8 cellular contexts compared by ENCODE assay signal in the genomic region with DNA sequence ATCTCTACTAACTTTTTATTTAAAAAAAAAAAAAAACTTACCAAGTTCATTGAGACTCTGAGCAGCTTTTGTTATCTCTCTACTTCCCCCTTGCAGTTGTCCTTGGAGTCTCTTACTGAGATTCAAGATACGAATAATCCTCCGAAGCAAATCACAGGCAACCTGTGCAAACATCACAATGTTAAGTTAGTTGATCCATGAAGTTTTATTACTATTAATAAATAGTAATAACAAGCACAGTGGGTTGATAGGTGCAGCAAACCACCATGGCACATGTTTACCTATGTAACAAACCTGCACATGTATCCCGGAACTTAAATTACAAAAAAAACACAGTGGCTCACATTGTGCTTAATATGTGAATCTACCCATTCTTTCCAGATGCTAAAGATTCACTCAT. TPM values are rescaled to one million over a fixed set of nuclear protein-coding genes. Genes with fewer than 3 reads are reported as not detected.
"Had no signal": no experiment of that assay in that cellular context is flagged by ENCODE, and none has a peak within 500 bp of the region (broad histone marks: within the 10 kb centered on the region; RNA-seq: fewer than 3 reads in every experiment).

No MANE protein-coding gene starts in this region.

- DNase-seq: GM23248, GOT3, H7, HFFc6, IMR-90 had no signal

- H3K9me3 Mint-ChIP-seq: HFFc6 had no signal

- H3K27ac ChIP-seq: GM23248 had no signal

- H3K4me3 ChIP-seq: GM23248, HAP-1 had no signal

- H3K9ac ChIP-seq: GM23248 had no signal

- H3K27ac Mint-ChIP-seq: HFFc6 had no signal

- H3K9me3 ChIP-seq: HAP-1 had no signal

- H3K4me3 Mint-ChIP-seq: HFFc6 had no signal

- H3K4me1 ChIP-seq: HAP-1 had no signal

RNA-seq across cellular contexts. Expression of a gene that starts 57.3 kb away (rescaled TPM):
- total RNA-seq: GM23248, H4, H7, HFFc6, HT-29, IMR-90 had no signal
- polyA plus RNA-seq: IMR-90 had no signal
